ENCODE assay signal across 1 cellular context in genomic region chr7:43372656-43373355, GRCh38.
TF ChIP-seq lines count a peak whose summit lies in the region.

No MANE protein-coding gene starts in this region.

TF ChIP-seq in WTC11, 78 proteins besides CTCF, POLR2A, EP300 and RAD21 (continued from another document):
- no peak for TF ChIP-seq AFF4 (CRISPR knock-in tag; IDR thresholded peaks at IDR 0.05; ENCODE audit: borderline replicate concordance)
- TF ChIP-seq ETV6 (CRISPR knock-in tag; IDR thresholded peaks at IDR 0.05) = no peak
- TF ChIP-seq RORB (CRISPR knock-in tag; IDR thresholded peaks at IDR 0.05) = no peak
- no peak for TF ChIP-seq CREB1 (CRISPR knock-in tag; IDR thresholded peaks at IDR 0.05)
